1 cellular context compared by ENCODE assay signal in genomic region chr5:78360674-78361225, GRCh38.
TF ChIP-seq lines count a peak whose summit lies in the region.

No MANE protein-coding gene starts in this region.

TF ChIP-seq in WTC11, 78 proteins besides CTCF, POLR2A, EP300 and RAD21 (continued from another document):
- TF ChIP-seq ZBTB43 (CRISPR knock-in tag; IDR thresholded peaks at IDR 0.05) (no peak), PRDM15 (CRISPR knock-in tag; IDR thresholded peaks at IDR 0.05) (no peak), ZMAT4 (CRISPR knock-in tag; IDR thresholded peaks at IDR 0.05) (no peak), MLX (CRISPR knock-in tag; IDR thresholded peaks at IDR 0.05) (no peak), FOXP1 (CRISPR knock-in tag; IDR thresholded peaks at IDR 0.05; ENCODE audit: borderline replicate concordance) (peak; percentile 11; the same call in 1 of the 2 replicates), FOXK1 (CRISPR knock-in tag; IDR thresholded peaks at IDR 0.05) (peak; percentile 1; the same call in 1 of the 2 replicates), CDX4 (CRISPR knock-in tag; IDR thresholded peaks at IDR 0.05; ENCODE audit: borderline replicate concordance) (no peak), ZNF425 (CRISPR knock-in tag; conservative IDR thresholded peaks at IDR 0.05) (no peak), FOXP4 (CRISPR knock-in tag; IDR thresholded peaks at IDR 0.05) (peak; percentile 12; the same call in 1 of the 2 replicates), ZNF423 (CRISPR knock-in tag; IDR thresholded peaks at IDR 0.05) (0 out of 2 replicates have a peak, but pooled peaks have one; percentile 14)
